22 cellular contexts compared by ENCODE assay signal in genomic region chr1:229863651-229864545, GRCh38.
DNase-seq lines count a peak whose midpoint lies in the region; ATAC-seq and TF ChIP-seq lines count a peak whose summit lies in the region.
"Had no signal": no experiment of that assay in that cellular context is flagged by ENCODE, and none has a peak within 500 bp of the region (broad histone marks: within the 10 kb centered on the region; RNA-seq: fewer than 3 reads in every experiment).

No MANE protein-coding gene starts in this region.

- no peak for TF ChIP-seq CTCF in PC-9 (conservative IDR thresholded peaks at IDR 0.05)

- BruUV-seq in PC-9 (replicated peaks; lab: Mats Ljungman, UMichigan), result no TSS peak

- H3K4me1 ChIP-seq in PC-9 (replicated peaks; ENCODE audit: insufficient read depth) (no peaks in the 10 kb centered on the region), SJCRH30 (no peaks in the 10 kb centered on the region)
- no peaks in the 10 kb centered on the region for H3K4me1 ChIP-seq in effector memory CD4-positive, alpha-beta T cell (ENCODE audit: control insufficient read depth, insufficient read depth, low read length, poor library complexity, severe bottlenecking)

- H4K20me1 ChIP-seq in PC-9 (ENCODE audit: insufficient read depth), result no peaks in the 10 kb centered on the region

- H3K27me3 ChIP-seq in PC-9 (ENCODE audit: insufficient read depth, low read depth) (peaks cover 4% of the 10 kb centered on the region; the same call in 1 of the 2 replicates), SJCRH30 (no peaks in the 10 kb centered on the region)
- no peaks in the 10 kb centered on the region for H3K27me3 ChIP-seq in effector memory CD4-positive, alpha-beta T cell (replicated peaks; ENCODE audit: control insufficient read depth, insufficient read depth, low read length, poor library complexity, severe bottlenecking)

- no peak overlapping the region for H3K4me3 ChIP-seq in PC-9
- H3K4me3 ChIP-seq in effector memory CD4-positive, alpha-beta T cell (ENCODE audit: insufficient read depth, low read depth, low read length, poor library complexity, severe bottlenecking), result no peak overlapping the region
- no peak overlapping the region for H3K4me3 ChIP-seq in SJCRH30

- POLR2A ChIA-PET in PC-9 (lab: Charles Lee; ENCODE audit: unreplicated experiment), result no interaction called here

- no peak overlapping the region for H2AFZ ChIP-seq in PC-9

- intact Hi-C loops in Right ventricle myocardium inferior (cut with DNase I), result no loop called here
- intact Hi-C loops in cardiac septum (cut with DNase I), result no loop called here
- intact Hi-C loops in sciatic nerve (cut with DNase I), result no loop called here
- intact Hi-C loops in PC-9 (cut with micrococcal nuclease; ENCODE audit: unreplicated experiment), result no loop called here

- no peaks in the 10 kb centered on the region for H3F3A ChIP-seq in PC-9 (ENCODE audit: insufficient read depth, low read depth)

- DNase-seq in Right ventricle myocardium inferior (ENCODE audit: missing footprints), result no peak
- no peak for DNase-seq in cardiac septum (ENCODE audit: low spot score)
- DNase-seq in left kidney (ENCODE audit: low read depth, low spot score), result peak; percentile 74
- no peak for DNase-seq in sciatic nerve (ENCODE audit: low spot score)
- DNase-seq in PC-9, result no peak
- DNase-seq in effector memory CD4-positive, alpha-beta T cell, result no peak
- DNase-seq in SJCRH30, result no peak
- DNase-seq in activated effector memory CD4-positive, alpha-beta T cell treated with anti-CD3 and anti-CD28 coated beads, Interleukin-2, amount 50 U/mL, for 16 hours, result no peak
- DNase-seq: 8988T; activated CD4-positive, alpha-beta T cell treated with anti-CD3 and anti-CD28 coated beads for 1 hour; activated CD8-positive, alpha-beta memory T cell treated with anti-CD3 and anti-CD28 coated beads for 24 hours; activated naive CD4-positive, alpha-beta T cell treated with anti-CD3 and anti-CD28 coated beads, Interleukin-2, amount 10 ng/mL, durations not matched to agents 7 days and 5 days; activated T-cell treated with anti-CD3 and anti-CD28 coated beads, Interleukin-2, amount 50 U/mL, for 48 hours; COR-L47; HFFc6; NCI-H1417 treated with DMSO at 0.1 percent for 48 hours; NCI-H2171 treated with DMSO at 0.1 percent for 48 hours; NCI-H526 treated with DMSO at 0.1 percent for 48 hours; stimulated activated CD4-positive, alpha-beta T cell treated with anti-CD3 and anti-CD28 coated beads, Interleukin-1b, Interleukin-23, amount 100 ng/mL, for 48 hours; stimulated activated naive B cell treated with anti-CD40 and anti-IgM and Interleukin-4, amounts not matched to agents 10 μg/mL and 1 μg/mL and 100 μg/mL, for 72 hours; SW 1271 had no signal

- CTCF ChIA-PET in PC-9 (lab: Charles Lee), result no interaction called here

- ATAC-seq in Right ventricle myocardium inferior, result peak; percentile 86
- peak; percentile 79 for ATAC-seq in sciatic nerve
- ATAC-seq: stimulated activated naive B cell treated with anti-CD40 and anti-IgM and Interleukin-4, amounts not matched to agents 10 μg/mL and 1 μg/mL and 100 μg/mL, for 72 hours had no signal

- no peaks in the 10 kb centered on the region for H3K36me3 ChIP-seq in PC-9 (ENCODE audit: low read depth)
- H3K36me3 ChIP-seq in effector memory CD4-positive, alpha-beta T cell (ENCODE audit: control insufficient read depth, insufficient read depth, low read length), result no peaks in the 10 kb centered on the region
- H3K36me3 ChIP-seq in SJCRH30, result no peaks in the 10 kb centered on the region

- H3K9me3 ChIP-seq in PC-9 (ENCODE audit: insufficient read depth, low read depth), result no peaks in the 10 kb centered on the region
- H3K9me3 ChIP-seq in effector memory CD4-positive, alpha-beta T cell (ENCODE audit: control insufficient read depth, low read length), result no peaks in the 10 kb centered on the region
- H3K9me3 ChIP-seq in SJCRH30 (replicated peaks), result no peaks in the 10 kb centered on the region

- H3K9me2 ChIP-seq in PC-9 (ENCODE audit: insufficient read depth), result no peaks in the 10 kb centered on the region

- H3K79me2 ChIP-seq in PC-9 (ENCODE audit: low read depth), result no peaks in the 10 kb centered on the region

- no peak overlapping the region for H3K4me2 ChIP-seq in PC-9

- no peak overlapping the region for H3K27ac ChIP-seq in PC-9
- no peak overlapping the region for H3K27ac ChIP-seq in effector memory CD4-positive, alpha-beta T cell (ENCODE audit: insufficient read depth, low read length, poor library complexity, severe bottlenecking)
- no peak overlapping the region for H3K27ac ChIP-seq in SJCRH30
- H3K27ac ChIP-seq: HL-60 had no signal
